21 cellular contexts compared by ENCODE assay signal in the genomic region with DNA sequence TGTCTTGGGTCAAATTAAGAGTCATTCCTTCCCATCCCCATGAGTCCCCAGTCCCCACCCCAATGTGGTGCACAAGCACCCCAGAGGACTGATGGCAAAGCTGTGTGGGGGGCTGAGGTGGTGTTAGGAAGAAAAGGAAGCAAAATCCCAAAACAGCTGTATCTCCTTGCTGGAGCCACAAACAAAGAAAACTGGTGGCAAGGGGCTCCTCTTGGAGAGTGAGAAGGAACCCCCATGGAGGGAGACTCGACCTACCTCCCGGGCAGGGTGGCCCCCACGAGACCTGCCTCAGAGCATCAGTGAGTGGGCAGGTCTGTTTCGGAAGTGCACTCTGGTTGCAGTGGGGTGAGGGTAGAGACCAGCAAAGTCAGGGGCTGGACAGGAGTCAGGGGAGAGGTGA. TPM values are rescaled to one million over a fixed set of nuclear protein-coding genes. Genes with fewer than 3 reads are reported as not detected.
DNase-seq lines count a peak whose midpoint lies in the region; ATAC-seq and TF ChIP-seq lines count a peak whose summit lies in the region.
"Had no signal": no experiment of that assay in that cellular context is flagged by ENCODE, and none has a peak within 500 bp of the region (broad histone marks: within the 10 kb centered on the region; RNA-seq: fewer than 3 reads in every experiment).

No MANE protein-coding gene starts in this region.

- H3K9me3 Mint-ChIP-seq in WTC11 = peaks cover 26% of the 10 kb centered on the region

- H3K27me3 ChIP-seq in PC-3 (ENCODE audit: low read length) = no peaks in the 10 kb centered on the region

- peak overlapping the region; percentile 53; the same call in 1 of the 2 replicates for H3K27ac Mint-ChIP-seq in WTC11
- H3K27ac Mint-ChIP-seq: B cell; CD4-positive, alpha-beta T cell had no signal

- POLR2A ChIA-PET in WTC11 (lab: Charles Lee) = no interaction called here
- POLR2A ChIA-PET in PC-3 (lab: Charles Lee; ENCODE audit: unreplicated experiment) = no interaction called here

- peaks cover 5% of the 10 kb centered on the region for H3K27me3 Mint-ChIP-seq in WTC11 (ENCODE audit: low read depth)

- in situ Hi-C loops in GM13976 (cut with MboI; ENCODE audit: low sequenced_read_pairs, unreplicated experiment) = no loop called here

- intact Hi-C loops in cardiac septum (cut with DNase I) = no loop called here
- intact Hi-C loops in Right ventricle myocardium superior (cut with DNase I) = no loop called here
- intact Hi-C loops in PC-3 (cut with micrococcal nuclease) = no loop called here

- H3K4me3 Mint-ChIP-seq in WTC11 = no peak overlapping the region
- H3K4me3 Mint-ChIP-seq: B cell; CD4-positive, alpha-beta T cell had no signal

- no peak overlapping the region for H3K4me3 ChIP-seq in PC-3 (ENCODE audit: low read length)
- H3K4me3 ChIP-seq: GM23248, K562 had no signal

- CTCF ChIA-PET in WTC11 (lab: Charles Lee) = no interaction called here
- CTCF ChIA-PET in PC-3 (lab: Charles Lee) = no interaction called here

- TF ChIP-seq CTCF in GM13976 (IDR thresholded peaks at IDR 0.05; ENCODE audit: borderline replicate concordance, control extremely low read depth, extremely low read depth, insufficient read depth, missing control alignments) (no peak), WTC11 (IDR thresholded peaks at IDR 0.05) (no peak), PC-3 (conservative IDR thresholded peaks at IDR 0.05; ENCODE audit: low read depth, low read length) (no peak)

- H3K9me3 ChIP-seq in PC-3 (ENCODE audit: low read length) = no peaks in the 10 kb centered on the region
- H3K9me3 ChIP-seq: Caco-2 had no signal

- H3F3A ChIP-seq in PC-3 (ENCODE audit: low read length, unreplicated experiment) = no peaks in the 10 kb centered on the region

- no peaks in the 10 kb centered on the region for H3K36me3 ChIP-seq in PC-3 (ENCODE audit: low read depth, low read length)

- H3K79me2 ChIP-seq in PC-3 (ENCODE audit: low read length) = no peaks in the 10 kb centered on the region

- no peak overlapping the region for H2AFZ ChIP-seq in PC-3 (ENCODE audit: low read length)
- H2AFZ ChIP-seq: GM23248 had no signal

- H3K4me1 Mint-ChIP-seq in WTC11 = peaks cover 7% of the 10 kb centered on the region; the same call in 1 of the 2 replicates
- H3K4me1 Mint-ChIP-seq: B cell had no signal

- no peak overlapping the region for H3K27ac ChIP-seq in PC-3 (ENCODE audit: low read length)
- H3K27ac ChIP-seq: C4-2B, GM23248, HL-60 had no signal

- H3K4me1 ChIP-seq in PC-3 (ENCODE audit: insufficient read depth, low read length) = peaks cover 18% of the 10 kb centered on the region
- H3K4me1 ChIP-seq: Caco-2 had no signal

- ATAC-seq in Right ventricle myocardium superior (ENCODE audit: poor library complexity) = no peak
- ATAC-seq in WTC11 = no peak
- ATAC-seq in PC-3 = no peak
- ATAC-seq: K562 had no signal

- no peak overlapping the region for H3K9ac ChIP-seq in PC-3 (ENCODE audit: low read length)
- H3K9ac ChIP-seq: GM23248 had no signal

- no TSS peak for BruUV-seq in PC-3 (replicated peaks; lab: Mats Ljungman, UMichigan)

- DNase-seq in cardiac septum (ENCODE audit: low spot score) = peak; percentile 56
- DNase-seq in Right ventricle myocardium superior = no peak
- peak; percentile 20 for DNase-seq in GM13976 (ENCODE audit: low spot score)
- no peak for DNase-seq in WTC11 (ENCODE audit: low spot score)
- DNase-seq in PC-3 = no peak
- DNase-seq in HuH-7 (ENCODE audit: low spot score) = no peak
- DNase-seq in AML-193 (lab: John Stamatoyannopoulos, UW) = no peak
- DNase-seq in NCI-H526 treated with DMSO at 0.1 percent for 48 hours (lab: John Stamatoyannopoulos, UW) = no peak
- DNase-seq: 8988T; Caco-2; CD4-positive, alpha-beta T cell; GM23248; HCEC 1CT; IMR-90 had no signal

- no peaks in the 10 kb centered on the region for H3K9me2 ChIP-seq in PC-3 (replicated peaks; ENCODE audit: low read length)

- H4K20me1 ChIP-seq in PC-3 (ENCODE audit: low read length) = no peaks in the 10 kb centered on the region

- peaks cover 18% of the 10 kb centered on the region for H3K36me3 Mint-ChIP-seq in WTC11

- H3K4me2 ChIP-seq in PC-3 (ENCODE audit: low read length) = no peak overlapping the region

TF ChIP-seq in WTC11, 78 proteins besides CTCF, POLR2A, EP300 and RAD21 (continues in another document):
- TF ChIP-seq, protein P1, sequence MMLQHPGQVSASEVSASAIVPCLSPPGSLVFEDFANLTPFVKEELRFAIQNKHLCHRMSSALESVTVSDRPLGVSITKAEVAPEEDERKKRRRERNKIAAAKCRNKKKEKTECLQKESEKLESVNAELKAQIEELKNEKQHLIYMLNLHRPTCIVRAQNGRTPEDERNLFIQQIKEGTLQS (CRISPR knock-in tag; conservative IDR thresholded peaks at IDR 0.05) = no peak
- TF ChIP-seq, protein P2, sequence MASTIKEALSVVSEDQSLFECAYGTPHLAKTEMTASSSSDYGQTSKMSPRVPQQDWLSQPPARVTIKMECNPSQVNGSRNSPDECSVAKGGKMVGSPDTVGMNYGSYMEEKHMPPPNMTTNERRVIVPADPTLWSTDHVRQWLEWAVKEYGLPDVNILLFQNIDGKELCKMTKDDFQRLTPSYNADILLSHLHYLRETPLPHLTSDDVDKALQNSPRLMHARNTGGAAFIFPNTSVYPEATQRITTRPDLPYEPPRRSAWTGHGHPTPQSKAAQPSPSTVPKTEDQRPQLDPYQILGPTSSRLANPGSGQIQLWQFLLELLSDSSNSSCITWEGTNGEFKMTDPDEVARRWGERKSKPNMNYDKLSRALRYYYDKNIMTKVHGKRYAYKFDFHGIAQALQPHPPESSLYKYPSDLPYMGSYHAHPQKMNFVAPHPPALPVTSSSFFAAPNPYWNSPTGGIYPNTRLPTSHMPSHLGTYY (CRISPR knock-in tag; IDR thresholded peaks at IDR 0.05) = no peak
- TF ChIP-seq NFYB (CRISPR knock-in tag; conservative IDR thresholded peaks at IDR 0.05; ENCODE audit: low read depth) = no peak
- no peak for TF ChIP-seq FOXJ3 (CRISPR knock-in tag; IDR thresholded peaks at IDR 0.05; ENCODE audit: borderline replicate concordance)
- TF ChIP-seq, protein P3, sequence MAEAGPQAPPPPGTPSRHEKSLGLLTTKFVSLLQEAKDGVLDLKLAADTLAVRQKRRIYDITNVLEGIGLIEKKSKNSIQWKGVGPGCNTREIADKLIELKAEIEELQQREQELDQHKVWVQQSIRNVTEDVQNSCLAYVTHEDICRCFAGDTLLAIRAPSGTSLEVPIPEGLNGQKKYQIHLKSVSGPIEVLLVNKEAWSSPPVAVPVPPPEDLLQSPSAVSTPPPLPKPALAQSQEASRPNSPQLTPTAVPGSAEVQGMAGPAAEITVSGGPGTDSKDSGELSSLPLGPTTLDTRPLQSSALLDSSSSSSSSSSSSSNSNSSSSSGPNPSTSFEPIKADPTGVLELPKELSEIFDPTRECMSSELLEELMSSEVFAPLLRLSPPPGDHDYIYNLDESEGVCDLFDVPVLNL (CRISPR knock-in tag; IDR thresholded peaks at IDR 0.05; ENCODE audit: borderline replicate concordance, low read depth) = no peak
- no peak for TF ChIP-seq RELA (CRISPR knock-in tag; IDR thresholded peaks at IDR 0.05; ENCODE audit: borderline replicate concordance)
- TF ChIP-seq RORB (CRISPR knock-in tag; IDR thresholded peaks at IDR 0.05) = no peak
- TF ChIP-seq, protein P4, sequence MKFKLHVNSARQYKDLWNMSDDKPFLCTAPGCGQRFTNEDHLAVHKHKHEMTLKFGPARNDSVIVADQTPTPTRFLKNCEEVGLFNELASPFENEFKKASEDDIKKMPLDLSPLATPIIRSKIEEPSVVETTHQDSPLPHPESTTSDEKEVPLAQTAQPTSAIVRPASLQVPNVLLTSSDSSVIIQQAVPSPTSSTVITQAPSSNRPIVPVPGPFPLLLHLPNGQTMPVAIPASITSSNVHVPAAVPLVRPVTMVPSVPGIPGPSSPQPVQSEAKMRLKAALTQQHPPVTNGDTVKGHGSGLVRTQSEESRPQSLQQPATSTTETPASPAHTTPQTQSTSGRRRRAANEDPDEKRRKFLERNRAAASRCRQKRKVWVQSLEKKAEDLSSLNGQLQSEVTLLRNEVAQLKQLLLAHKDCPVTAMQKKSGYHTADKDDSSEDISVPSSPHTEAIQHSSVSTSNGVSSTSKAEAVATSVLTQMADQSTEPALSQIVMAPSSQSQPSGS (CRISPR knock-in tag; IDR thresholded peaks at IDR 0.05; ENCODE audit: borderline replicate concordance, low read depth) = no peak
- TF ChIP-seq ZBTB21 (CRISPR knock-in tag; IDR thresholded peaks at IDR 0.05; ENCODE audit: borderline replicate concordance) = no peak
- TF ChIP-seq, protein P5, sequence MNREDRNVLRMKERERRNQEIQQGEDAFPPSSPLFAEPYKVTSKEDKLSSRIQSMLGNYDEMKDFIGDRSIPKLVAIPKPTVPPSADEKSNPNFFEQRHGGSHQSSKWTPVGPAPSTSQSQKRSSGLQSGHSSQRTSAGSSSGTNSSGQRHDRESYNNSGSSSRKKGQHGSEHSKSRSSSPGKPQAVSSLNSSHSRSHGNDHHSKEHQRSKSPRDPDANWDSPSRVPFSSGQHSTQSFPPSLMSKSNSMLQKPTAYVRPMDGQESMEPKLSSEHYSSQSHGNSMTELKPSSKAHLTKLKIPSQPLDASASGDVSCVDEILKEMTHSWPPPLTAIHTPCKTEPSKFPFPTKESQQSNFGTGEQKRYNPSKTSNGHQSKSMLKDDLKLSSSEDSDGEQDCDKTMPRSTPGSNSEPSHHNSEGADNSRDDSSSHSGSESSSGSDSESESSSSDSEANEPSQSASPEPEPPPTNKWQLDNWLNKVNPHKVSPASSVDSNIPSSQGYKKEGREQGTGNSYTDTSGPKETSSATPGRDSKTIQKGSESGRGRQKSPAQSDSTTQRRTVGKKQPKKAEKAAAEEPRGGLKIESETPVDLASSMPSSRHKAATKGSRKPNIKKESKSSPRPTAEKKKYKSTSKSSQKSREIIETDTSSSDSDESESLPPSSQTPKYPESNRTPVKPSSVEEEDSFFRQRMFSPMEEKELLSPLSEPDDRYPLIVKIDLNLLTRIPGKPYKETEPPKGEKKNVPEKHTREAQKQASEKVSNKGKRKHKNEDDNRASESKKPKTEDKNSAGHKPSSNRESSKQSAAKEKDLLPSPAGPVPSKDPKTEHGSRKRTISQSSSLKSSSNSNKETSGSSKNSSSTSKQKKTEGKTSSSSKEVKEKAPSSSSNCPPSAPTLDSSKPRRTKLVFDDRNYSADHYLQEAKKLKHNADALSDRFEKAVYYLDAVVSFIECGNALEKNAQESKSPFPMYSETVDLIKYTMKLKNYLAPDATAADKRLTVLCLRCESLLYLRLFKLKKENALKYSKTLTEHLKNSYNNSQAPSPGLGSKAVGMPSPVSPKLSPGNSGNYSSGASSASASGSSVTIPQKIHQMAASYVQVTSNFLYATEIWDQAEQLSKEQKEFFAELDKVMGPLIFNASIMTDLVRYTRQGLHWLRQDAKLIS (CRISPR knock-in tag; IDR thresholded peaks at IDR 0.05; ENCODE audit: borderline replicate concordance) = no peak
- no peak for TF ChIP-seq CBFB (CRISPR knock-in tag; IDR thresholded peaks at IDR 0.05; ENCODE audit: low read depth)

RNA-seq across cellular contexts. Expression of a gene that starts 29.2 kb away (rescaled TPM):
- not detected for total RNA-seq in cardiac septum
- total RNA-seq in Right ventricle myocardium superior = not detected
- not detected in 3 replicates for total RNA-seq in WTC11 (2021)
- not detected in 2 replicates for total RNA-seq in PC-3 (2014; rRNA removed)
- total RNA-seq: A673; B cell; Caco-2; CD4-positive, alpha-beta T cell; GM23248; H4; HT1080; IMR-90; K562 had no signal

Comparison
In these comparisons a context has a peak if more than half of its experiments do, and no peak if none do; other contexts are left out.
1. DNase-seq: peak in cardiac septum (single experiment) and GM13976 (single experiment); none in Right ventricle myocardium superior (single experiment), WTC11 (single experiment), PC-3 (single experiment), HuH-7 (single experiment), AML-193 (0 of 2) and NCI-H526 treated with DMSO at 0.1 percent for 48 hours (single experiment).